Comparison of ENCODE assay signal across 8 cellular contexts in the genomic region with DNA sequence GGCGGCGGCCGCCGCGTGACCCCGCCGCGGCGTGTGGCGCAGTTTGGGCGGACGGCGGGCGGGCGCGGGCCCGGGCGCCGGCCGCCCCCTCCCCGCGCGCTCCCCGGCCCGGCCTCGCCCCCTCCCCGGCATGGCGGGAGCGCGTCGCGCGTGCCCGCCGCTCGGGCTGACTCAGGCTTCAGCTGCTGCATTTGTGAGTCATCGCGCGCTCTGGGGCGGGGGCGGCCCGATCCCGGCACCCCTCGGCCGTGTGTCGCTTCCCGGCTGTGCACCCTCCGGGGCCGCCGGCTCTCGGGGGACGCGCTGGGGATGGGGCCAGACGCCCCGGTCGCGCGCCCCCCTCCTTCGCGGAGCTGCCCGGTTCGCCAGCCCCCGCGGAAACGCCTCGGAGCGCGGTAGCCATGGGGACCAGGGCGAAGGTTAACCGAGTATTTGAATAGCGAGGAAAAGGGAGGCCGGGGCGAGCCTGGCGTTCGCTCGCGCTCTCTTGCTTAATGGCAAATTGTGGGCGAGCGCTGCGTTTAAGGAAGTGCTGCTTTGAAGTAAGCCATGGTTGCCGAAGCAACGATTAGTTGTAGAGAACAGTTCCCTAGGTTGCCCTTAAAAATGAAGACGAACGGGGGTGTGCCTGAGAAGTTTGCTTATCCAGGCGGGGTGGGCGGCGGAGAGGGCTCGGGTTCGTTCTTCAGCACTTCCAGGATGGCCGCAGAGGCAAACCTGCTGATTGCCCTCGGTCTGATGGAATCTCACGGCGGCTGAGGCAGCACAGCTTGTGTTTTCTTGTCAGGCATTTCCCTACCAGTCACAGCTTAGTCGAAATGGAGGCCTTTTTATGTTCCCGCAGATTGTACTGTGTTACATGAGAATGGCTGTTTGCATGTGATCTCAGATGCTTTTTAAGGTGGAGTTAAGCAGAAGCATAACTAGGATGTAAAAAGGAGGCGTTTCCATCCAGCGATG. TPM values are rescaled to one million over a fixed set of nuclear protein-coding genes. Genes with fewer than 3 reads are reported as not detected.
DNase-seq lines count a peak whose midpoint lies in the region; ATAC-seq and TF ChIP-seq lines count a peak whose summit lies in the region.

No MANE protein-coding gene starts in this region.

- in situ Hi-C loops in Panc1 (cut with HindIII; ENCODE audit: low pct_unique_long_range_greater_than_20kb, low sequenced_read_pairs): no loop called here

- peak overlapping the region; percentile 82 for H3K27ac ChIP-seq in Panc1 (ENCODE audit: low read length)

- peaks cover 47% of the 10 kb centered on the region for H3K36me3 ChIP-seq in Panc1 (ENCODE audit: control insufficient read depth, insufficient read depth, low read length)

- peaks cover 53% of the 10 kb centered on the region for H3K36me3 Mint-ChIP-seq in activated T-helper 2 cell treated with anti-CD3 and anti-CD28 coated beads, Interferon-gamma antibody, Interleukin-2, Interleukin-4, amounts not matched to agents 10 μg/mL and 5 μg/mL and 100 μg/mL, durations not matched to agents 14 hours and 24 hours and 36 hours (ENCODE audit: low read depth)
- peaks cover 37% of the 10 kb centered on the region for H3K36me3 Mint-ChIP-seq in natural killer cell
- peaks cover 64% of the 10 kb centered on the region for H3K36me3 Mint-ChIP-seq in stimulated activated effector memory CD8-positive, alpha-beta T cell treated with anti-CD3 and anti-CD28 coated beads, Interleukin-12 subunit alpha, Interleukin-12 subunit beta, amount 100 ng/mL, for 72 hours

- H3K4me3 ChIP-seq in Panc1 (ENCODE audit: low read depth in 2 of 2, low read length in 2 of 2): peak overlapping the region; percentile 79 to 91

- intact Hi-C loops in Panc1 (cut with micrococcal nuclease; ENCODE audit: unreplicated experiment): no loop called here
- intact Hi-C loops in activated T-helper 2 cell treated with anti-CD3 and anti-CD28 coated beads, Interferon-gamma antibody, Interleukin-2, Interleukin-4, amounts not matched to agents 10 μg/mL and 5 μg/mL and 100 μg/mL, durations not matched to agents 14 hours and 24 hours and 36 hours (cut with micrococcal nuclease): loop anchor here (1.0 to 5.0 kb wide), 3 partner anchors 50 to 1018 kb away; a partner anchor contains a TSS
- intact Hi-C loops in natural killer cell (cut with micrococcal nuclease): loop anchor here (1.0 kb wide), 1 partner anchor 50 kb away; a partner anchor contains a TSS

- H3K4me1 ChIP-seq in Panc1 (ENCODE audit: control insufficient read depth, insufficient read depth, low read length): peaks cover 22% of the 10 kb centered on the region

- H3K27me3 Mint-ChIP-seq in activated T-helper 2 cell treated with anti-CD3 and anti-CD28 coated beads, Interferon-gamma antibody, Interleukin-2, Interleukin-4, amounts not matched to agents 10 μg/mL and 5 μg/mL and 100 μg/mL, durations not matched to agents 14 hours and 24 hours and 36 hours (ENCODE audit: low read depth): peaks cover 2% of the 10 kb centered on the region
- H3K27me3 Mint-ChIP-seq in natural killer cell (ENCODE audit: low read depth in 2 of 2): no peaks in the 10 kb centered on the region

- H3K27ac Mint-ChIP-seq in activated T-helper 2 cell treated with anti-CD3 and anti-CD28 coated beads, Interferon-gamma antibody, Interleukin-2, Interleukin-4, amounts not matched to agents 10 μg/mL and 5 μg/mL and 100 μg/mL, durations not matched to agents 14 hours and 24 hours and 36 hours: peak overlapping the region; percentile 87
- H3K27ac Mint-ChIP-seq in natural killer cell: peak overlapping the region; percentile 92 to 99
- peak overlapping the region; percentile 96 for H3K27ac Mint-ChIP-seq in stimulated activated effector memory CD8-positive, alpha-beta T cell treated with anti-CD3 and anti-CD28 coated beads, Interleukin-12 subunit alpha, Interleukin-12 subunit beta, amount 100 ng/mL, for 72 hours

- BruUV-seq in Panc1 (replicated peaks; lab: Mats Ljungman, UMichigan): no TSS peak

- ATAC-seq in HG03066 (IDR thresholded peaks at IDR 0.05; ENCODE audit: low read depth, unreplicated experiment): peak; percentile 12
- ATAC-seq in Panc1: peak; percentile 58
- ATAC-seq in natural killer cell: peak; percentile 33 to 49 (median 41)
- peak; percentile 60 for ATAC-seq in stimulated activated effector memory CD8-positive, alpha-beta T cell treated with anti-CD3 and anti-CD28 coated beads, Interleukin-12 subunit alpha, Interleukin-12 subunit beta, amount 100 ng/mL, for 72 hours

- H3K4me1 Mint-ChIP-seq in activated T-helper 2 cell treated with anti-CD3 and anti-CD28 coated beads, Interferon-gamma antibody, Interleukin-2, Interleukin-4, amounts not matched to agents 10 μg/mL and 5 μg/mL and 100 μg/mL, durations not matched to agents 14 hours and 24 hours and 36 hours (ENCODE audit: low read depth): peaks cover 32% of the 10 kb centered on the region
- H3K4me1 Mint-ChIP-seq in natural killer cell: peaks cover 40 to 48% of the 10 kb centered on the region in 2 donors
- peaks cover 38% of the 10 kb centered on the region for H3K4me1 Mint-ChIP-seq in stimulated activated effector memory CD8-positive, alpha-beta T cell treated with anti-CD3 and anti-CD28 coated beads, Interleukin-12 subunit alpha, Interleukin-12 subunit beta, amount 100 ng/mL, for 72 hours

- no peaks in the 10 kb centered on the region for H3K27me3 ChIP-seq in Panc1 (ENCODE audit: control insufficient read depth, insufficient read depth, low read length)

- no peaks in the 10 kb centered on the region for H3K9me3 ChIP-seq in Panc1 (ENCODE audit: control insufficient read depth, insufficient read depth, low read depth, low read length)

- peak; percentile 69 for DNase-seq in NK-92 treated with Interleukin-12 subunit alpha and Interleukin-12 subunit beta, amount 100 ng/mL, for 24 hours (lab: John Stamatoyannopoulos, UW)
- DNase-seq in NK-92 (lab: John Stamatoyannopoulos, UW; ENCODE audit: unreplicated experiment) (no peak), Panc1 (ENCODE audit: low read depth, low spot score) (no peak), fibroblast of peridontal ligament (ENCODE audit: extremely low read depth) (peak; percentile 67), natural killer cell (peak; percentile 77)
- DNase-seq in activated T-helper 2 cell treated with anti-CD3 and anti-CD28 coated beads, Interferon-gamma antibody, Interleukin-2, Interleukin-4, amounts not matched to agents 10 μg/mL and 5 μg/mL and 100 μg/mL, durations not matched to agents 14 hours and 24 hours and 36 hours (ENCODE audit: low spot score): peak; percentile 56
- DNase-seq in stimulated activated effector memory CD8-positive, alpha-beta T cell treated with anti-CD3 and anti-CD28 coated beads, Interleukin-12 subunit alpha, Interleukin-12 subunit beta, amount 100 ng/mL, for 72 hours (ENCODE audit: low spot score in 2 of 2): peak; percentile 63 to 81

- TF ChIP-seq CTCF in Panc1 (IDR thresholded peaks at IDR 0.05) (no peak), natural killer cell (IDR thresholded peaks at IDR 0.05) (no peak)

- CTCF ChIA-PET in Panc1 (lab: Charles Lee): no interaction called here

- peak overlapping the region; percentile 89 for H3K4me3 Mint-ChIP-seq in activated T-helper 2 cell treated with anti-CD3 and anti-CD28 coated beads, Interferon-gamma antibody, Interleukin-2, Interleukin-4, amounts not matched to agents 10 μg/mL and 5 μg/mL and 100 μg/mL, durations not matched to agents 14 hours and 24 hours and 36 hours (ENCODE audit: low read depth)
- peak overlapping the region; percentile 96 for H3K4me3 Mint-ChIP-seq in natural killer cell
- H3K4me3 Mint-ChIP-seq in stimulated activated effector memory CD8-positive, alpha-beta T cell treated with anti-CD3 and anti-CD28 coated beads, Interleukin-12 subunit alpha, Interleukin-12 subunit beta, amount 100 ng/mL, for 72 hours: peak overlapping the region; percentile 75

- POLR2A ChIA-PET in Panc1 (lab: Charles Lee): no interaction called here

- no peaks in the 10 kb centered on the region for H3K9me3 Mint-ChIP-seq in activated T-helper 2 cell treated with anti-CD3 and anti-CD28 coated beads, Interferon-gamma antibody, Interleukin-2, Interleukin-4, amounts not matched to agents 10 μg/mL and 5 μg/mL and 100 μg/mL, durations not matched to agents 14 hours and 24 hours and 36 hours
- H3K9me3 Mint-ChIP-seq in natural killer cell: no peaks in the 10 kb centered on the region
- H3K9me3 Mint-ChIP-seq in stimulated activated effector memory CD8-positive, alpha-beta T cell treated with anti-CD3 and anti-CD28 coated beads, Interleukin-12 subunit alpha, Interleukin-12 subunit beta, amount 100 ng/mL, for 72 hours: no peaks in the 10 kb centered on the region

RNA-seq across cellular contexts. Expression of a gene that starts 0.9 kb away (rescaled TPM):
- total RNA-seq in Panc1 (2021; ENCODE audit: unreplicated experiment): 238 TPM
- polyA plus RNA-seq in Panc1 (2012; ENCODE audit: insufficient read length): 91.2 TPM
- total RNA-seq in activated T-helper 2 cell treated with anti-CD3 and anti-CD28 coated beads, Interferon-gamma antibody, Interleukin-2, Interleukin-4, amounts not matched to agents 10 μg/mL and 5 μg/mL and 100 μg/mL, durations not matched to agents 14 hours and 24 hours and 36 hours: 261 TPM in 2 replicates
- 100 to 1,000 TPM; 498 to 670 (median 594) TPM for total RNA-seq in natural killer cell

RNA-seq across cellular contexts. Expression of a gene that starts 50.3 kb away (rescaled TPM):
- total RNA-seq in Panc1 (2021; ENCODE audit: unreplicated experiment) (56.1 TPM), natural killer cell (100 to 1,000 TPM; 138 to 167 (median 152) TPM)
- 53.3 TPM for polyA plus RNA-seq in Panc1 (2012; ENCODE audit: insufficient read length)
- 81.4 and 84.1 TPM in 2 replicates for total RNA-seq in activated T-helper 2 cell treated with anti-CD3 and anti-CD28 coated beads, Interferon-gamma antibody, Interleukin-2, Interleukin-4, amounts not matched to agents 10 μg/mL and 5 μg/mL and 100 μg/mL, durations not matched to agents 14 hours and 24 hours and 36 hours

Comparison
In these comparisons a context has a peak if more than half of its experiments do, and no peak if none do; other contexts are left out.
1. DNase-seq: peak in NK-92 treated with Interleukin-12 subunit alpha and Interleukin-12 subunit beta, amount 100 ng/mL, for 24 hours (single experiment), activated T-helper 2 cell treated with anti-CD3 and anti-CD28 coated beads, Interferon-gamma antibody, Interleukin-2, Interleukin-4, amounts not matched to agents 10 μg/mL and 5 μg/mL and 100 μg/mL, durations not matched to agents 14 hours and 24 hours and 36 hours (single experiment), fibroblast of peridontal ligament (single experiment), natural killer cell (single experiment) and stimulated activated effector memory CD8-positive, alpha-beta T cell treated with anti-CD3 and anti-CD28 coated beads, Interleukin-12 subunit alpha, Interleukin-12 subunit beta, amount 100 ng/mL, for 72 hours (2 of 2); none in NK-92 (single experiment) and Panc1 (single experiment).
2. Peak in every context shown above with its lines, with median percentiles within 50 percentile points of each other: ATAC-seq, H3K27ac Mint-ChIP-seq and H3K4me3 Mint-ChIP-seq.